17 cellular contexts compared by ENCODE assay signal in genomic region chr2:42324949-42325348, GRCh38. TPM values are rescaled to one million over a fixed set of nuclear protein-coding genes. Genes with fewer than 3 reads are reported as not detected.
DNase-seq lines count a peak whose midpoint lies in the region; ATAC-seq and TF ChIP-seq lines count a peak whose summit lies in the region.
"Had no signal": no experiment of that assay in that cellular context is flagged by ENCODE, and none has a peak within 500 bp of the region (broad histone marks: within the 10 kb centered on the region; RNA-seq: fewer than 3 reads in every experiment).

No MANE protein-coding gene starts in this region.

- peak; percentile 40 for DNase-seq in activated CD4-positive, alpha-beta T cell treated with anti-CD3 and anti-CD28 coated beads, Interleukin-2, amount 10 ng/mL, durations not matched to agents 24 days and 14 days
- DNase-seq in activated CD4-positive, alpha-beta T cell treated with anti-CD3 and anti-CD28 coated beads for 4 hours = no peak
- DNase-seq in activated naive CD8-positive, alpha-beta T cell treated with anti-CD3 and anti-CD28 coated beads, Interleukin-2, amount 50 U/mL, for 24 hours = no peak
- no peak for DNase-seq in activated T-helper 1 cell treated with anti-CD3 and anti-CD28 coated beads, Interleukin-12 subunit alpha, Interleukin-12 subunit beta, Interleukin-2, Interleukin-4 antibody, amounts not matched to agents 30 ng/mL and 10 ng/mL and 1 ng/mL, durations not matched to agents 14 hours and 24 hours and 36 hours (ENCODE audit: low spot score)
- no peak for DNase-seq in NCI-H146 treated with DMSO at 0.1 percent for 48 hours (lab: John Stamatoyannopoulos, UW; ENCODE audit: unreplicated experiment)
- DNase-seq: 8988T, Calu3, EL, KG1, NCI-H187, NCI-H2107, NCI-H510A, NCI-H774 had no signal

- peaks cover 18% of the 10 kb centered on the region for H3K4me1 Mint-ChIP-seq in activated CD4-positive, alpha-beta T cell treated with anti-CD3 and anti-CD28 coated beads, Interleukin-2, amount 10 ng/mL, durations not matched to agents 24 days and 14 days
- H3K4me1 Mint-ChIP-seq in activated naive CD8-positive, alpha-beta T cell (ENCODE audit: low read depth) = peaks cover 13% of the 10 kb centered on the region
- H3K4me1 Mint-ChIP-seq in activated naive CD8-positive, alpha-beta T cell treated with anti-CD3 and anti-CD28 coated beads, Interleukin-2, amount 50 U/mL, for 24 hours = peaks cover 5% of the 10 kb centered on the region
- H3K4me1 Mint-ChIP-seq in activated T-helper 1 cell treated with anti-CD3 and anti-CD28 coated beads, Interleukin-12 subunit alpha, Interleukin-12 subunit beta, Interleukin-2, Interleukin-4 antibody, amounts not matched to agents 30 ng/mL and 10 ng/mL and 1 ng/mL, durations not matched to agents 14 hours and 24 hours and 36 hours (ENCODE audit: low read depth) = peaks cover 21% of the 10 kb centered on the region

- no peaks in the 10 kb centered on the region for H3K27me3 Mint-ChIP-seq in activated CD4-positive, alpha-beta T cell treated with anti-CD3 and anti-CD28 coated beads, Interleukin-2, amount 10 ng/mL, durations not matched to agents 24 days and 14 days
- H3K27me3 Mint-ChIP-seq in activated naive CD8-positive, alpha-beta T cell = no peaks in the 10 kb centered on the region
- H3K27me3 Mint-ChIP-seq in activated naive CD8-positive, alpha-beta T cell treated with anti-CD3 and anti-CD28 coated beads, Interleukin-2, amount 50 U/mL, for 24 hours = no peaks in the 10 kb centered on the region
- H3K27me3 Mint-ChIP-seq in activated T-helper 1 cell treated with anti-CD3 and anti-CD28 coated beads, Interleukin-12 subunit alpha, Interleukin-12 subunit beta, Interleukin-2, Interleukin-4 antibody, amounts not matched to agents 30 ng/mL and 10 ng/mL and 1 ng/mL, durations not matched to agents 14 hours and 24 hours and 36 hours (ENCODE audit: insufficient read depth) = no peaks in the 10 kb centered on the region

- H3K4me3 ChIP-seq in neutrophil (ENCODE audit: low read depth in 1 of 2, low read length in 1 of 2) = no peak overlapping the region

- no peak for TF ChIP-seq CTCF in neutrophil (IDR thresholded peaks at IDR 0.05)

- H3K27ac ChIP-seq in neutrophil = peak overlapping the region; percentile 38

- peaks cover 38% of the 10 kb centered on the region for H3K36me3 Mint-ChIP-seq in activated CD4-positive, alpha-beta T cell treated with anti-CD3 and anti-CD28 coated beads, Interleukin-2, amount 10 ng/mL, durations not matched to agents 24 days and 14 days (ENCODE audit: low read depth)
- H3K36me3 Mint-ChIP-seq in activated naive CD8-positive, alpha-beta T cell = peaks cover 7% of the 10 kb centered on the region
- peaks cover 22% of the 10 kb centered on the region for H3K36me3 Mint-ChIP-seq in activated naive CD8-positive, alpha-beta T cell treated with anti-CD3 and anti-CD28 coated beads, Interleukin-2, amount 50 U/mL, for 24 hours (ENCODE audit: low read depth)
- peaks cover 33% of the 10 kb centered on the region for H3K36me3 Mint-ChIP-seq in activated T-helper 1 cell treated with anti-CD3 and anti-CD28 coated beads, Interleukin-12 subunit alpha, Interleukin-12 subunit beta, Interleukin-2, Interleukin-4 antibody, amounts not matched to agents 30 ng/mL and 10 ng/mL and 1 ng/mL, durations not matched to agents 14 hours and 24 hours and 36 hours (ENCODE audit: low read depth)

- peaks cover 76% of the 10 kb centered on the region for H3K36me3 ChIP-seq in neutrophil

- H3K9me3 Mint-ChIP-seq in activated CD4-positive, alpha-beta T cell treated with anti-CD3 and anti-CD28 coated beads, Interleukin-2, amount 10 ng/mL, durations not matched to agents 24 days and 14 days = no peaks in the 10 kb centered on the region
- H3K9me3 Mint-ChIP-seq in activated naive CD8-positive, alpha-beta T cell (ENCODE audit: low read depth) = no peaks in the 10 kb centered on the region
- H3K9me3 Mint-ChIP-seq in activated naive CD8-positive, alpha-beta T cell treated with anti-CD3 and anti-CD28 coated beads, Interleukin-2, amount 50 U/mL, for 24 hours = no peaks in the 10 kb centered on the region
- no peaks in the 10 kb centered on the region for H3K9me3 Mint-ChIP-seq in activated T-helper 1 cell treated with anti-CD3 and anti-CD28 coated beads, Interleukin-12 subunit alpha, Interleukin-12 subunit beta, Interleukin-2, Interleukin-4 antibody, amounts not matched to agents 30 ng/mL and 10 ng/mL and 1 ng/mL, durations not matched to agents 14 hours and 24 hours and 36 hours

- no peaks in the 10 kb centered on the region for H3K9me3 ChIP-seq in neutrophil

- no peaks in the 10 kb centered on the region for H3K27me3 ChIP-seq in neutrophil

- H3K27ac Mint-ChIP-seq in activated CD4-positive, alpha-beta T cell treated with anti-CD3 and anti-CD28 coated beads, Interleukin-2, amount 10 ng/mL, durations not matched to agents 24 days and 14 days = no peak overlapping the region
- H3K27ac Mint-ChIP-seq in activated naive CD8-positive, alpha-beta T cell = peak overlapping the region; percentile 41
- H3K27ac Mint-ChIP-seq in activated naive CD8-positive, alpha-beta T cell treated with anti-CD3 and anti-CD28 coated beads, Interleukin-2, amount 50 U/mL, for 24 hours = no peak overlapping the region
- peak overlapping the region; percentile 48 for H3K27ac Mint-ChIP-seq in activated T-helper 1 cell treated with anti-CD3 and anti-CD28 coated beads, Interleukin-12 subunit alpha, Interleukin-12 subunit beta, Interleukin-2, Interleukin-4 antibody, amounts not matched to agents 30 ng/mL and 10 ng/mL and 1 ng/mL, durations not matched to agents 14 hours and 24 hours and 36 hours

- H3K4me1 ChIP-seq in neutrophil (ENCODE audit: control insufficient read depth in 1 of 2, insufficient read depth in 1 of 2, low read depth in 1 of 2, low read length in 1 of 2) = peaks cover 10 to 11% of the 10 kb centered on the region in 2 experiments

- intact Hi-C loops in activated CD4-positive, alpha-beta T cell treated with anti-CD3 and anti-CD28 coated beads, Interleukin-2, amount 10 ng/mL, durations not matched to agents 24 days and 14 days (cut with micrococcal nuclease) = no loop called here
- intact Hi-C loops in activated T-helper 1 cell treated with anti-CD3 and anti-CD28 coated beads, Interleukin-12 subunit alpha, Interleukin-12 subunit beta, Interleukin-2, Interleukin-4 antibody, amounts not matched to agents 30 ng/mL and 10 ng/mL and 1 ng/mL, durations not matched to agents 14 hours and 24 hours and 36 hours (cut with micrococcal nuclease) = loop anchor here (5.0 to 10.0 kb wide), 2 partner anchors 38 to 460 kb away; no protein-coding TSS in a partner anchor

- no peak overlapping the region for H3K4me3 Mint-ChIP-seq in activated CD4-positive, alpha-beta T cell treated with anti-CD3 and anti-CD28 coated beads, Interleukin-2, amount 10 ng/mL, durations not matched to agents 24 days and 14 days
- H3K4me3 Mint-ChIP-seq in activated naive CD8-positive, alpha-beta T cell = no peak overlapping the region
- H3K4me3 Mint-ChIP-seq in activated naive CD8-positive, alpha-beta T cell treated with anti-CD3 and anti-CD28 coated beads, Interleukin-2, amount 50 U/mL, for 24 hours = no peak overlapping the region
- H3K4me3 Mint-ChIP-seq in activated T-helper 1 cell treated with anti-CD3 and anti-CD28 coated beads, Interleukin-12 subunit alpha, Interleukin-12 subunit beta, Interleukin-2, Interleukin-4 antibody, amounts not matched to agents 30 ng/mL and 10 ng/mL and 1 ng/mL, durations not matched to agents 14 hours and 24 hours and 36 hours = no peak overlapping the region

- ATAC-seq in activated naive CD8-positive, alpha-beta T cell treated with anti-CD3 and anti-CD28 coated beads, Interleukin-2, amount 50 U/mL, for 24 hours = no peak
- ATAC-seq in GM21717 (IDR thresholded peaks at IDR 0.05; ENCODE audit: unreplicated experiment) = no peak
- ATAC-seq: Right ventricle myocardium inferior had no signal

RNA-seq across cellular contexts. Expression of gene COX7A2L, which starts 36.1 kb away (rescaled TPM):
- total RNA-seq in activated CD4-positive, alpha-beta T cell treated with anti-CD3 and anti-CD28 coated beads, Interleukin-2, amount 10 ng/mL, durations not matched to agents 24 days and 14 days = 85.3 and 88.4 TPM in 2 replicates
- total RNA-seq in activated T-helper 1 cell treated with anti-CD3 and anti-CD28 coated beads, Interleukin-12 subunit alpha, Interleukin-12 subunit beta, Interleukin-2, Interleukin-4 antibody, amounts not matched to agents 30 ng/mL and 10 ng/mL and 1 ng/mL, durations not matched to agents 14 hours and 24 hours and 36 hours = 83.3 and 84.7 TPM in 2 replicates

Comparison
In these comparisons a context has a peak if more than half of its experiments do, and no peak if none do; other contexts are left out.
1. H3K27ac Mint-ChIP-seq: peak in activated naive CD8-positive, alpha-beta T cell (single experiment) and activated T-helper 1 cell treated with anti-CD3 and anti-CD28 coated beads, Interleukin-12 subunit alpha, Interleukin-12 subunit beta, Interleukin-2, Interleukin-4 antibody, amounts not matched to agents 30 ng/mL and 10 ng/mL and 1 ng/mL, durations not matched to agents 14 hours and 24 hours and 36 hours (single experiment); none in activated CD4-positive, alpha-beta T cell treated with anti-CD3 and anti-CD28 coated beads, Interleukin-2, amount 10 ng/mL, durations not matched to agents 24 days and 14 days (single experiment) and activated naive CD8-positive, alpha-beta T cell treated with anti-CD3 and anti-CD28 coated beads, Interleukin-2, amount 50 U/mL, for 24 hours (single experiment).